1 cellular context compared by ENCODE assay signal in the genomic region with DNA sequence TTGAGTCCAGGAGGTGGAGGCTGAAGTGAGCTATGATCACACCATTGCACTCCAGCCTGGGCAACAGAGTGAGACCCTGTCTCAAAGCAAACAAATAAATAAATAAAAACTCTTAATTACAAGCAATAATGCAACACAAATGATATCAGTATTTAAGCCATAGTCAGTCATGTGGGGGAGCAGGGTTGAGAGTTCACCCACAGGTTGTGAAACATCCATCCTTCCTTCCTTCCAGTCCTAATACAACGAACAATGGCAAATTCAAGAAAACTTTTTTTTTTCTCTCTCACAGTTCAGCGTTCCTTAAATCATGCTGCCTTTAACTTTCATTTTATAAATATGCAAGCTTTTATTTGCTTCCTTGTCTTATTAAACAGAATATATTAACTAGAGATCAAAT.
TF ChIP-seq lines count a peak whose summit lies in the region.

No MANE protein-coding gene starts in this region.

TF ChIP-seq in endothelial cell of umbilical vein, 7 proteins besides CTCF, POLR2A, EP300 and RAD21:
- TF ChIP-seq FOS (IDR thresholded peaks at IDR 0.05; ENCODE audit: borderline replicate concordance, insufficient read depth, low read length) = peak; percentile 19
- no peak for TF ChIP-seq POLR2AphosphoS5 (IDR thresholded peaks at IDR 0.05; ENCODE audit: insufficient read depth, low read depth, low read length)
